ENCODE assay signal across 18 cellular contexts in the genomic region with DNA sequence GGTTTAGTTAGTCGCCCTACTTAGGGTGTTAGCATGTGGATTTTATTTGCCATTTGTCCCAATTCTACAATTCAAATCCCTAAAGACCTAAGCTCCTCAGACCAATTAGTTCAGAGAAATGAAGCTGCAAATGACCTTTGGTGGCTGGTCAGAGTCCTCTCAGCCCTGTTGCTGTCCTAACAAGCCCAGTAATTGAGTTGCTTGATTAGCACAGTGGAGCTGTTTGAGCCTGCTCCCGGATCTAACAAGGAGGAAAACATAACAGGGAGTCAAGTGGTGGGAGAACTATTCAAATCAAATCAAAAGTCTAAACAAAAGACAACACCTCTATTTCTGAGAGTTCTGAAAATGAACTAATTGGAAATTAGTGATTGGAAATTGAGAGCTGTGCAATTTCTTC. TPM values are rescaled to one million over a fixed set of nuclear protein-coding genes. Genes with fewer than 3 reads are reported as not detected.
A peak's percentile ranks its signal among the peaks of the same experiment; 100 is the strongest.
DNase-seq lines count a peak whose midpoint lies in the region; ATAC-seq and TF ChIP-seq lines count a peak whose summit lies in the region.
"Had no signal": no experiment of that assay in that cellular context is flagged by ENCODE, and none has a peak within 500 bp of the region (broad histone marks: within the 10 kb centered on the region; RNA-seq: fewer than 3 reads in every experiment).

No MANE protein-coding gene starts in this region.

- H3K36me3 ChIP-seq in Peyer's patch (peaks cover 0 to 91% (median 0%) of the 10 kb centered on the region in 3 donors), right lobe of liver (peaks cover 7 to 62% (median 31%) of the 10 kb centered on the region in 4 donors), Karpas-422 (ENCODE audit: insufficient read depth, low read length) (peaks cover 48% of the 10 kb centered on the region; the same call in 1 of the 2 replicates)

- no peak overlapping the region for H3K9ac ChIP-seq in Karpas-422 (ENCODE audit: low read length)

- H3K4me3 ChIP-seq in Peyer's patch: no peak overlapping the region
- H3K4me3 ChIP-seq in right lobe of liver: no peak overlapping the region
- no peak overlapping the region for H3K4me3 ChIP-seq in Karpas-422 (ENCODE audit: low read length)
- H3K4me3 ChIP-seq: HAP-1 had no signal

- no peak overlapping the region for H3K4me3 Mint-ChIP-seq in activated CD4-positive, alpha-beta memory T cell treated with anti-CD3 and anti-CD28 coated beads for 36 hours
- H3K4me3 Mint-ChIP-seq in activated CD4-positive, alpha-beta memory T cell treated with anti-CD3 and anti-CD28 coated beads, Interleukin-2, amount 10 ng/mL, durations not matched to agents 7 days and 5 days: no peak overlapping the region
- H3K4me3 Mint-ChIP-seq: CD14-positive monocyte; CD8-positive, alpha-beta T cell had no signal

- no peaks in the 10 kb centered on the region for H3K27me3 Mint-ChIP-seq in activated CD4-positive, alpha-beta memory T cell treated with anti-CD3 and anti-CD28 coated beads for 36 hours
- no peaks in the 10 kb centered on the region for H3K27me3 Mint-ChIP-seq in activated CD4-positive, alpha-beta memory T cell treated with anti-CD3 and anti-CD28 coated beads, Interleukin-2, amount 10 ng/mL, durations not matched to agents 7 days and 5 days

- no peak overlapping the region for H3K4me2 ChIP-seq in Karpas-422 (ENCODE audit: low read depth, low read length, poor library complexity, severe bottlenecking)

- peak overlapping the region; percentile 31 for H3K27ac Mint-ChIP-seq in activated CD4-positive, alpha-beta memory T cell treated with anti-CD3 and anti-CD28 coated beads for 36 hours
- no peak overlapping the region for H3K27ac Mint-ChIP-seq in activated CD4-positive, alpha-beta memory T cell treated with anti-CD3 and anti-CD28 coated beads, Interleukin-2, amount 10 ng/mL, durations not matched to agents 7 days and 5 days
- H3K27ac Mint-ChIP-seq: CD8-positive, alpha-beta T cell had no signal

- TF ChIP-seq POLR2A in Peyer's patch (IDR thresholded peaks at IDR 0.05) (no peak), right lobe of liver (IDR thresholded peaks at IDR 0.05) (no peak)

- H3K36me3 Mint-ChIP-seq in activated CD4-positive, alpha-beta memory T cell treated with anti-CD3 and anti-CD28 coated beads for 36 hours: peaks cover 40% of the 10 kb centered on the region
- H3K36me3 Mint-ChIP-seq in activated CD4-positive, alpha-beta memory T cell treated with anti-CD3 and anti-CD28 coated beads, Interleukin-2, amount 10 ng/mL, durations not matched to agents 7 days and 5 days (ENCODE audit: low read depth): peaks cover 66% of the 10 kb centered on the region

- 42% methylated on average over 2 of the region's 2 CpGs for WGBS in right lobe of liver (ENCODE audit: insufficient coverage, low coverage, low lambda C conversion rate, missing lambda C conversion rate)

- no peaks in the 10 kb centered on the region for H3K9me3 Mint-ChIP-seq in activated CD4-positive, alpha-beta memory T cell treated with anti-CD3 and anti-CD28 coated beads for 36 hours
- H3K9me3 Mint-ChIP-seq in activated CD4-positive, alpha-beta memory T cell treated with anti-CD3 and anti-CD28 coated beads, Interleukin-2, amount 10 ng/mL, durations not matched to agents 7 days and 5 days: no peaks in the 10 kb centered on the region
- H3K9me3 Mint-ChIP-seq: CD14-positive monocyte; CD8-positive, alpha-beta T cell had no signal

- POLR2A ChIA-PET in activated CD4-positive, alpha-beta memory T cell treated with anti-CD3 and anti-CD28 coated beads for 36 hours (lab: Charles Lee): no interaction called here
- POLR2A ChIA-PET in activated CD4-positive, alpha-beta memory T cell treated with anti-CD3 and anti-CD28 coated beads, Interleukin-2, amount 10 ng/mL, durations not matched to agents 7 days and 5 days (lab: Charles Lee): no interaction called here

- intact Hi-C loops in activated CD4-positive, alpha-beta memory T cell treated with anti-CD3 and anti-CD28 coated beads for 36 hours (cut with micrococcal nuclease): no loop called here
- intact Hi-C loops in right lobe of liver (cut with DNase I): no loop called here

- CTCF ChIA-PET in activated CD4-positive, alpha-beta memory T cell treated with anti-CD3 and anti-CD28 coated beads for 36 hours (lab: Charles Lee): no interaction called here
- CTCF ChIA-PET in activated CD4-positive, alpha-beta memory T cell treated with anti-CD3 and anti-CD28 coated beads, Interleukin-2, amount 10 ng/mL, durations not matched to agents 7 days and 5 days (lab: Charles Lee): interaction anchor here (2.1 kb wide), 1 partner anchor 10 kb away, joined by 11 read pairs; no protein-coding TSS in a partner anchor

- H3K9me2 ChIP-seq in Karpas-422 (replicated peaks; ENCODE audit: insufficient read depth, low read length): no peaks in the 10 kb centered on the region

- no peak for TF ChIP-seq CTCF in Peyer's patch (IDR thresholded peaks at IDR 0.05)
- TF ChIP-seq CTCF in right lobe of liver (IDR thresholded peaks at IDR 0.05): no peak

- H3K4me1 ChIP-seq in Peyer's patch: no peaks in the 10 kb centered on the region
- H3K4me1 ChIP-seq in right lobe of liver: peaks cover 0 to 19% (median 3%) of the 10 kb centered on the region in 4 donors
- peaks cover 9% of the 10 kb centered on the region for H3K4me1 ChIP-seq in Karpas-422 (ENCODE audit: low read length)
- H3K4me1 ChIP-seq: HAP-1 had no signal

- H3K79me2 ChIP-seq in Karpas-422 (ENCODE audit: low read length): no peaks in the 10 kb centered on the region

- no peaks in the 10 kb centered on the region for H4K20me1 ChIP-seq in Karpas-422 (ENCODE audit: insufficient read depth, low read depth, low read length)

- ATAC-seq in right lobe of liver (peak; percentile 52 to 86 (median 70)), HG03175 (IDR thresholded peaks at IDR 0.05; ENCODE audit: unreplicated experiment) (no peak)
- ATAC-seq: CD8-positive, alpha-beta T cell had no signal

- H3K27me3 ChIP-seq in Peyer's patch (no peaks in the 10 kb centered on the region), right lobe of liver (no peaks in the 10 kb centered on the region), Karpas-422 (ENCODE audit: low read length) (no peaks in the 10 kb centered on the region)

- H3K9me3 ChIP-seq in Peyer's patch: no peaks in the 10 kb centered on the region
- H3K9me3 ChIP-seq in right lobe of liver: no peaks in the 10 kb centered on the region
- H3K9me3 ChIP-seq in Karpas-422 (ENCODE audit: low read length): no peaks in the 10 kb centered on the region
- H3K9me3 ChIP-seq: HAP-1 had no signal

- H3K4me1 Mint-ChIP-seq in activated CD4-positive, alpha-beta memory T cell treated with anti-CD3 and anti-CD28 coated beads for 36 hours (ENCODE audit: low read depth): no peaks in the 10 kb centered on the region
- no peaks in the 10 kb centered on the region for H3K4me1 Mint-ChIP-seq in activated CD4-positive, alpha-beta memory T cell treated with anti-CD3 and anti-CD28 coated beads, Interleukin-2, amount 10 ng/mL, durations not matched to agents 7 days and 5 days

- H2AFZ ChIP-seq in Karpas-422 (ENCODE audit: low read length): no peak overlapping the region

- DNase-seq in activated CD4-positive, alpha-beta memory T cell treated with anti-CD3 and anti-CD28 coated beads for 36 hours: no peak
- DNase-seq in activated CD4-positive, alpha-beta memory T cell treated with anti-CD3 and anti-CD28 coated beads, Interleukin-2, amount 10 ng/mL, durations not matched to agents 7 days and 5 days: no peak
- peak in 2 of 3 donors; percentile 54 to 76 for DNase-seq in Peyer's patch
- peak in 1 of 3 donors; percentile 51 for DNase-seq in right lobe of liver
- peak; percentile 54 for DNase-seq in retina
- DNase-seq in NK-92 (lab: John Stamatoyannopoulos, UW; ENCODE audit: unreplicated experiment): no peak
- DNase-seq in Karpas-422: no peak
- DNase-seq: CD8-positive, alpha-beta T cell; COR-L47; DMS153; DMS79 treated with DMSO at 0.1 percent for 48 hours; EL had no signal

- H3K27ac ChIP-seq in Peyer's patch (peak overlapping the region in 2 of 4 donors; percentile 25 to 51), right lobe of liver (no peak overlapping the region), Karpas-422 (ENCODE audit: low read length) (no peak overlapping the region)
- H3K27ac ChIP-seq: 22Rv1, HL-60 had no signal

RNA-seq across cellular contexts. Expression of a gene that starts 22.1 kb away (rescaled TPM):
- 10 to 100 TPM; 40.1 to 40.7 TPM for total RNA-seq in activated CD4-positive, alpha-beta memory T cell treated with anti-CD3 and anti-CD28 coated beads for 36 hours
- total RNA-seq in activated CD4-positive, alpha-beta memory T cell treated with anti-CD3 and anti-CD28 coated beads, Interleukin-2, amount 10 ng/mL, durations not matched to agents 7 days and 5 days: 10 to 100 TPM; 46.3 to 47.0 TPM
- total RNA-seq in Peyer's patch: 10 to 100 TPM; 28.4 to 53.8 (median 38.7) TPM
- total RNA-seq in right lobe of liver: 10 to 100 TPM; 12.2 to 23.0 (median 16.0) TPM
- 20.9 and 33.9 TPM in 2 replicates for total RNA-seq in Karpas-422 (2014; rRNA removed; shearing (Covaris generic); ENCODE audit: low replicate concordance)

RNA-seq across cellular contexts. Expression of a gene that starts 22.4 kb away (rescaled TPM):
- 10 to 100 TPM; 24.3 to 24.5 TPM for total RNA-seq in activated CD4-positive, alpha-beta memory T cell treated with anti-CD3 and anti-CD28 coated beads for 36 hours
- 10 to 100 TPM; 32.9 to 37.3 TPM for total RNA-seq in activated CD4-positive, alpha-beta memory T cell treated with anti-CD3 and anti-CD28 coated beads, Interleukin-2, amount 10 ng/mL, durations not matched to agents 7 days and 5 days
- total RNA-seq in Peyer's patch (100 to 1,000 TPM in 3 of 4 donors, 10 to 100 TPM in 1; 97.2 to 710 (median 170) TPM), right lobe of liver (10 to 100 TPM; 11.2 to 26.2 (median 12.3) TPM)
- total RNA-seq in Karpas-422 (2014; rRNA removed; shearing (Covaris generic); ENCODE audit: low replicate concordance): 61.2 and 61.7 TPM in 2 replicates

RNA-seq across cellular contexts. Expression of a gene that starts 50.7 kb away (rescaled TPM):
- 10 to 100 TPM; 30.1 to 32.9 TPM for total RNA-seq in activated CD4-positive, alpha-beta memory T cell treated with anti-CD3 and anti-CD28 coated beads for 36 hours
- total RNA-seq in activated CD4-positive, alpha-beta memory T cell treated with anti-CD3 and anti-CD28 coated beads, Interleukin-2, amount 10 ng/mL, durations not matched to agents 7 days and 5 days: 10 to 100 TPM; 55.0 to 55.1 TPM
- 1,000 to 10,000 TPM in 1 of 4 donors, 100 to 1,000 TPM in 3; 133 to 1,137 (median 595) TPM for total RNA-seq in Peyer's patch
- total RNA-seq in right lobe of liver: 10 to 100 TPM; 35.1 to 92.4 (median 73.8) TPM
- 55.6 and 63.6 TPM in 2 replicates for total RNA-seq in Karpas-422 (2014; rRNA removed; shearing (Covaris generic); ENCODE audit: low replicate concordance)
- total RNA-seq: H1 had no signal

Comparison
In these comparisons a context has a peak if more than half of its experiments do, and no peak if none do; other contexts are left out.
1. DNase-seq: peak in Peyer's patch (2 of 3) and retina (single experiment); none in activated CD4-positive, alpha-beta memory T cell treated with anti-CD3 and anti-CD28 coated beads for 36 hours (single experiment), activated CD4-positive, alpha-beta memory T cell treated with anti-CD3 and anti-CD28 coated beads, Interleukin-2, amount 10 ng/mL, durations not matched to agents 7 days and 5 days (single experiment), NK-92 (single experiment) and Karpas-422 (single experiment).